8 cellular contexts compared by ENCODE assay signal in the genomic region with DNA sequence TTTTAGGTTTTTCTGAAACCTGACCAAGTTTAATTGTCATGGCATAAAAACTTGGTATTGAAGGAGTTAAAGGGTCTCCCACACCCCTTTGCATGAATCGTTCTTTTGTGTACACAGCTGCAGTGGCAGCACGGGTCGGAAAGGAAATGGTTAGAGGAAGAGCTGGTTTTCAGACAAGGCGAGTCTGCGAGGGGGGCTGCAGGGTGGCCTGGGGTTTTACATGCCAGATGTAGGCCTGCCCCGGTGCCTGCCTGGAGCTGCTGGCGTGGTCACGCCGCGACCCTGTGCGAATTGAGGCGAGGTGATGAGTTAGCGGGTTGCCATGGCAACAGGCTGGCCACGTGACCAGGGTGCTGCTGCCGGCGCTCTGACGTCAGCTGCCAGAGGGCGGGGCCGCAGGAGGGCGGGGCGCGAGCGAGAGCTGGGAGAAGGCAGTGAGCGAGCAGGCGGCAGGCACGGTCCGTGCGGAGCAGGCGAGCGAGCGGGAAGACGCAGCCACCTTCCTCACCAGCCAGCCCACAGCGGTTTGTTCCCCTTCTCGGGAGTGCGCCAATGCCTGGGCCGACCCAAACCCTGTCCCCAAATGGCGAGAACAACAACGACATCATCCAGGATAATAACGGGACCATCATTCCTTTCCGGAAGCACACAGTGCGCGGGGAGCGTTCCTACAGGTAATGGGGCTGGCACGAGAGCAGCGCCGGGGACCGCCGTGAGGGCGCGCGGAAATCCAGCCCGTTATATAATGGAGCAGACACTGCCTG. TPM values are rescaled to one million over a fixed set of nuclear protein-coding genes. Genes with fewer than 3 reads are reported as not detected.
DNase-seq lines count a peak whose midpoint lies in the region; ATAC-seq lines count a peak whose summit lies in the region.

A gene (plus strand): TSS at position 426 of the 764 bp plus-strand sequence. CDS start 127 bp downstream, at position 553.

- peaks cover 0 to 2% (median 0%) of the 10 kb centered on the region in 5 donors for H3K9me3 Mint-ChIP-seq in CD8-positive, alpha-beta memory T cell

- peaks cover 43% of the 10 kb centered on the region for H3K4me1 ChIP-seq in CD8-positive, alpha-beta memory T cell (ENCODE audit: insufficient read depth, low read length)
- H3K4me1 ChIP-seq in effector memory CD4-positive, alpha-beta T cell (ENCODE audit: control insufficient read depth, insufficient read depth, low read length, poor library complexity, severe bottlenecking), result peaks cover 28% of the 10 kb centered on the region

- ATAC-seq in GM19468 (IDR thresholded peaks at IDR 0.05; ENCODE audit: extremely low read depth, unreplicated experiment), result peak; percentile 56

- H3K36me3 ChIP-seq in CD8-positive, alpha-beta memory T cell (ENCODE audit: insufficient read depth, low read length), result no peaks in the 10 kb centered on the region
- no peaks in the 10 kb centered on the region for H3K36me3 ChIP-seq in effector memory CD4-positive, alpha-beta T cell (ENCODE audit: control insufficient read depth, insufficient read depth, low read length)

- POLR2A ChIA-PET in CD8-positive, alpha-beta memory T cell (lab: Charles Lee), result interaction anchor here (0.6 to 3.5 kb wide), 6 partner anchors 11 to 303 kb away, joined by 3 to 52 read pairs (median 3); a partner anchor contains a TSS
- POLR2A ChIA-PET in activated CD8-positive, alpha-beta memory T cell treated with anti-CD3 and anti-CD28 coated beads for 36 hours (lab: Charles Lee), result interaction anchor here (0.6 to 3.9 kb wide), 8 partner anchors 8 to 118 kb away, joined by 3 to 30 read pairs (median 3); no protein-coding TSS in a partner anchor

- H3K27me3 Mint-ChIP-seq in CD8-positive, alpha-beta memory T cell, result peaks cover 0 to 4% of the 10 kb centered on the region in 2 donors

- CTCF ChIA-PET in CD8-positive, alpha-beta memory T cell (lab: Charles Lee), result interaction anchor here (0.7 to 3.9 kb wide), 8 partner anchors 10 to 191 kb away, joined by 3 to 60 read pairs (median 4); no protein-coding TSS in a partner anchor
- CTCF ChIA-PET in activated CD8-positive, alpha-beta memory T cell treated with anti-CD3 and anti-CD28 coated beads for 36 hours (lab: Charles Lee), result interaction anchor here (0.9 to 2.4 kb wide), 2 partner anchors 12 to 16 kb away, joined by 3 to 11 read pairs; no protein-coding TSS in a partner anchor

- H3K27ac ChIP-seq in CD8-positive, alpha-beta memory T cell (ENCODE audit: low read depth, low read length), result peak within 1 kb of the TSS; percentile 98
- peak within 1 kb of the TSS; percentile 94 for H3K27ac ChIP-seq in effector memory CD4-positive, alpha-beta T cell (ENCODE audit: insufficient read depth, low read length, poor library complexity, severe bottlenecking)

- peak; percentile 99 to 100 (median 100) for DNase-seq in CD8-positive, alpha-beta memory T cell
- DNase-seq in HS-5 (ENCODE audit: low read depth) (peak; percentile 73), medulla oblongata (ENCODE audit: extremely low spot score) (peak; percentile 98)
- peak; percentile 94 for DNase-seq in NK-92 treated with Interleukin-12 subunit alpha and Interleukin-12 subunit beta, amount 100 ng/mL, for 24 hours (lab: John Stamatoyannopoulos, UW)
- peak; percentile 98 to 99 (median 99) for DNase-seq in effector memory CD4-positive, alpha-beta T cell
- DNase-seq in stimulated activated CD8-positive, alpha-beta memory T cell treated with anti-CD3 and anti-CD28 coated beads, Interleukin-12 subunit alpha, Interleukin-12 subunit beta, amount 100 ng/mL, for 1 hour (ENCODE audit: low read depth), result peak; percentile 99

- no peaks in the 10 kb centered on the region for H3K9me3 ChIP-seq in CD8-positive, alpha-beta memory T cell (ENCODE audit: low read length)
- no peaks in the 10 kb centered on the region for H3K9me3 ChIP-seq in effector memory CD4-positive, alpha-beta T cell (ENCODE audit: control insufficient read depth, low read length)

- peaks cover 50 to 70% (median 56%) of the 10 kb centered on the region in 3 donors for H3K4me1 Mint-ChIP-seq in CD8-positive, alpha-beta memory T cell

- peak within 1 kb of the TSS; percentile 93 to 99 (median 97) for H3K4me3 Mint-ChIP-seq in CD8-positive, alpha-beta memory T cell

- H3K27me3 ChIP-seq in CD8-positive, alpha-beta memory T cell (ENCODE audit: insufficient read depth, low read length, poor library complexity, severe bottlenecking), result no peaks in the 10 kb centered on the region
- no peaks in the 10 kb centered on the region for H3K27me3 ChIP-seq in effector memory CD4-positive, alpha-beta T cell (replicated peaks; ENCODE audit: control insufficient read depth, insufficient read depth, low read length, poor library complexity, severe bottlenecking)

- H3K4me3 ChIP-seq in CD8-positive, alpha-beta memory T cell (ENCODE audit: low read length), result peak within 1 kb of the TSS; percentile 98
- H3K4me3 ChIP-seq in effector memory CD4-positive, alpha-beta T cell (ENCODE audit: insufficient read depth, low read depth, low read length, poor library complexity, severe bottlenecking), result peak within 1 kb of the TSS; percentile 85

- peaks cover 0 to 16% (median 0%) of the 10 kb centered on the region in 3 donors for H3K36me3 Mint-ChIP-seq in CD8-positive, alpha-beta memory T cell

- peak within 1 kb of the TSS; percentile 94 to 99 (median 97) for H3K27ac Mint-ChIP-seq in CD8-positive, alpha-beta memory T cell

RNA-seq across cellular contexts. Expression of the gene that starts here (rescaled TPM):
- 10 to 100 TPM; 38.5 to 38.6 TPM for total RNA-seq in CD8-positive, alpha-beta memory T cell
- polyA plus RNA-seq in CD8-positive, alpha-beta memory T cell, result 80.4 TPM
- 10 to 100 TPM; 49.0 to 50.9 TPM for total RNA-seq in activated CD8-positive, alpha-beta memory T cell treated with anti-CD3 and anti-CD28 coated beads for 36 hours

Comparison
In these comparisons a context has a peak if more than half of its experiments do, and no peak if none do; other contexts are left out.
1. Peak in every context shown above with its lines: DNase-seq, ATAC-seq, H3K4me3 ChIP-seq and H3K27ac ChIP-seq.